In genomic region chr7:144827581-144828139, GRCh38 we compare ENCODE assay signal across 18 cellular contexts. TPM values are rescaled to one million over a fixed set of nuclear protein-coding genes. Genes with fewer than 3 reads are reported as not detected.
DNase-seq lines count a peak whose midpoint lies in the region; FAIRE-seq and TF ChIP-seq lines count a peak whose summit lies in the region.
"Had no signal": no experiment of that assay in that cellular context is flagged by ENCODE, and none has a peak within 500 bp of the region (broad histone marks: within the 10 kb centered on the region; RNA-seq: fewer than 3 reads in every experiment).

No MANE protein-coding gene starts in this region.

- H3K4me2 ChIP-seq in osteoblast (ENCODE audit: insufficient read depth, low read length) = peak overlapping the region; percentile 39

- no peak overlapping the region for H3K4me3 ChIP-seq in osteoblast (ENCODE audit: insufficient read depth, low read length)
- no peak overlapping the region for H3K4me3 ChIP-seq in stomach
- no peak overlapping the region for H3K4me3 ChIP-seq in prostate gland
- H3K4me3 ChIP-seq: SJCRH30 had no signal

- no peak overlapping the region for H3K27ac ChIP-seq in osteoblast (ENCODE audit: low read depth, low read length)
- no peak overlapping the region for H3K27ac ChIP-seq in stomach
- no peak overlapping the region for H3K27ac ChIP-seq in prostate gland
- H3K27ac ChIP-seq: SJCRH30 had no signal

- DNase-seq in Daoy (ENCODE audit: low read depth) (peak; percentile 61), RCC 7860 (ENCODE audit: low spot score) (peak; percentile 76), fibroblast of peridontal ligament (ENCODE audit: extremely low read depth) (peak; percentile 49), osteoblast (ENCODE audit: insufficient read length, low spot score, missing footprints) (no peak), HuH-7 (ENCODE audit: low spot score) (no peak), stomach (no peak), retina (no peak), prostate gland (ENCODE audit: low spot score) (no peak)
- DNase-seq: activated T-cell treated with anti-CD3 and anti-CD28 coated beads, Interleukin-2, amount 50 U/mL, for 4 hours; CD8-positive, alpha-beta memory T cell; cerebellar nuclear complex; foreskin melanocyte; NCI-H1105; NCI-H510A; occipital lobe; SJCRH30; stimulated activated CD4-positive, alpha-beta T cell treated with anti-CD3 and anti-CD28 coated beads, Interleukin-4, amount 100 ng/mL, for 24 hours; stimulated activated naive CD8-positive, alpha-beta T cell treated with anti-CD3 and anti-CD28 coated beads, Interleukin-15, amount 100 ng/mL, for 72 hours had no signal

- FAIRE-seq in RCC 7860 (lab: Jason Lieb, UNC) = peak; percentile 82

- no peaks in the 10 kb centered on the region for H3K36me3 ChIP-seq in osteoblast (ENCODE audit: insufficient read depth, low read length)
- H3K36me3 ChIP-seq in stomach = no peaks in the 10 kb centered on the region
- H3K36me3 ChIP-seq in prostate gland = no peaks in the 10 kb centered on the region
- H3K36me3 ChIP-seq: SJCRH30 had no signal

- TF ChIP-seq POLR2A in stomach (IDR thresholded peaks at IDR 0.05) (no peak), prostate gland (IDR thresholded peaks at IDR 0.05) (no peak)

- H3K27me3 ChIP-seq in osteoblast (ENCODE audit: insufficient read depth, low read length) (no peaks in the 10 kb centered on the region), stomach (no peaks in the 10 kb centered on the region), prostate gland (replicated peaks; ENCODE audit: insufficient read depth) (no peaks in the 10 kb centered on the region)
- H3K27me3 ChIP-seq: SJCRH30 had no signal

- intact Hi-C loops in stomach (cut with DNase I; ENCODE audit: low total_unique reads) = no loop called here
- intact Hi-C loops in prostate gland (cut with DNase I) = no loop called here

- TF ChIP-seq CTCF in osteoblast (IDR thresholded peaks at IDR 0.05; ENCODE audit: extremely low read depth, low read depth, low read length) = no peak
- TF ChIP-seq CTCF in stomach (IDR thresholded peaks at IDR 0.05) = no peak
- no peak for TF ChIP-seq CTCF in prostate gland (IDR thresholded peaks at IDR 0.05)

- 45 to 52% (median 50%) methylated on average over 4 of the region's 4 CpGs for WGBS in stomach, 5 donors
- 55% methylated on average over 4 of the region's 4 CpGs for WGBS in prostate gland

- H2AFZ ChIP-seq in osteoblast (ENCODE audit: low read length) = no peak overlapping the region

- no peaks in the 10 kb centered on the region for H3K9me3 ChIP-seq in osteoblast (ENCODE audit: low read depth, low read length)
- no peaks in the 10 kb centered on the region for H3K9me3 ChIP-seq in stomach
- H3K9me3 ChIP-seq in prostate gland = no peaks in the 10 kb centered on the region
- H3K9me3 ChIP-seq: SJCRH30 had no signal

- H3K4me1 ChIP-seq in osteoblast (ENCODE audit: insufficient read depth, low read length) (peaks cover 45% of the 10 kb centered on the region), stomach (peaks cover 0 to 2% (median 0%) of the 10 kb centered on the region in 4 donors), prostate gland (replicated peaks) (no peaks in the 10 kb centered on the region)

- H4K20me1 ChIP-seq in osteoblast (ENCODE audit: insufficient read depth, low read length) = no peaks in the 10 kb centered on the region

- no peaks in the 10 kb centered on the region for H3K79me2 ChIP-seq in osteoblast (ENCODE audit: insufficient read depth, low read length)

- no peak for TF ChIP-seq EP300 in stomach (IDR thresholded peaks at IDR 0.05)

RNA-seq across cellular contexts. Expression of gene TPK1, which starts 8.2 kb away (rescaled TPM):
- 5.5 and 9.0 TPM in 2 replicates for total RNA-seq in Daoy (2014; rRNA removed; shearing (Covaris generic))
- total RNA-seq in osteoblast (6.9 and 9.4 TPM in 2 replicates), stomach (10 to 100 TPM in 2 of 5 donors, 1 to 10 TPM in 3; 1.8 to 13.0 (median 5.8) TPM), prostate gland (1 to 10 TPM; 4.5 to 5.1 TPM)
- polyA plus RNA-seq in stomach = 1 to 10 TPM; 2.1 to 4.7 (median 3.8) TPM

Comparison
In these comparisons a context has a peak if more than half of its experiments do, and no peak if none do; other contexts are left out.
1. DNase-seq: peak in Daoy (single experiment), RCC 7860 (single experiment) and fibroblast of peridontal ligament (single experiment); none in osteoblast (single experiment), HuH-7 (single experiment), stomach (single experiment), retina (single experiment) and prostate gland (single experiment).